Comparison of ENCODE assay signal across 8 cellular contexts in the genomic region with DNA sequence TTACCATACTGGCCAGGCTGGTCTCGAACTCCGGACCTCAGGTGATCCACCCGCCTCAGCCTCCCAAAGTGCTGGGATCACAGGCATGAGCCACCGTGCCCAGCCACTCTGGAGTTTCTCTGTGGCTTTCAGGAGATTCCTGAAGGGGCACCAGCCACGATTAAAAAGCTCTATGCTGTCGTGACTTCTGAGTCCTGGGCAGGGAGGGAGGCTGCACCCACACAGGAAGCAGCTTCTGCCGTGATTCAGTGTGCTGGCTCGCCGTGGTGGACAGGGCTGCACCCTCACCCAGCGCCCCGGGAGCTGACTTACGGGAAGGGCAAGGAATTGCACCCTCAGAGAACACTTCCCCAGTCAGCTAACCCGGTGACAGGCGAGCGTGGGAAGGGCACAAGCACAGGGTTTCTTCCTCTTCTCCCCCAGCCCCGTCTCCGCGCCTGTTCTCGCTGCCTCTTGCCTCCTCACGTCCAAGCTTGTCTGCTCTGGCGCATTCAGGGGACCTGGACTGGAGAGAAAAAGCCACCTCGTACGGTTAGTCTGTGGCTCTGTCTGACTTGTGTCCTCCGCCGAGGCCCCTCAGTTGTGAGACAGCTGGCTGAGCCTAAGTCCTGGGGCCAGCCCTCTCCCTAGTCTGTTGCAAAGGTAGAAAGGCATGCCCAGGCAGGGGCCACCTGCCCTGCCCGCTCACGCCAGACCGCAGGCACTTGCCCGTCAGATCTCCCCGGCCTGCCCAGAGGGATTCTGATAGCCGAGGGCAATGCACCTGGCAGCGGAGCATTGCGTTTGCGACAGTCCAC.
DNase-seq lines count a peak whose midpoint lies in the region; ATAC-seq and TF ChIP-seq lines count a peak whose summit lies in the region.

No MANE protein-coding gene starts in this region.

- DNase-seq in NCI-H460 (ENCODE audit: extremely low read depth, low read depth): peak; percentile 82
- peak in 1 of 9 donors; percentile 24 for DNase-seq in naive thymus-derived CD4-positive, alpha-beta T cell
- DNase-seq in DMS53 (lab: John Stamatoyannopoulos, UW): no peak
- no peak for DNase-seq in NCI-H2227 treated with DMSO at 0.1 percent for 48 hours (lab: John Stamatoyannopoulos, UW)
- no peak for DNase-seq in esophagus muscularis mucosa (ENCODE audit: extremely low spot score)

- H3K4me1 ChIP-seq in BLaER1 treated with 17β-estradiol and CSF1 and Interleukin-3, amounts not matched to agents 10 nM and 100 nM: peaks cover 25 to 89% (median 34%) of the 10 kb centered on the region in 10 experiments
- H3K4me1 ChIP-seq in naive thymus-derived CD4-positive, alpha-beta T cell (ENCODE audit: control insufficient read depth in 2 of 2, insufficient read depth in 2 of 2, low read length in 2 of 2): peaks cover 0 to 6% of the 10 kb centered on the region in 2 donors
- H3K4me1 ChIP-seq in esophagus muscularis mucosa: peaks cover 28 to 44% (median 33%) of the 10 kb centered on the region in 4 donors

- TF ChIP-seq POLR2A in esophagus muscularis mucosa (IDR thresholded peaks at IDR 0.05; ENCODE audit: low read depth): no peak

- POLR2A ChIA-PET in naive thymus-derived CD4-positive, alpha-beta T cell (lab: Charles Lee): no interaction called here

- H3K4me2 ChIP-seq in BLaER1 treated with 17β-estradiol and CSF1 and Interleukin-3, amounts not matched to agents 10 nM and 100 nM: peak overlapping the region; percentile 46 to 100 (median 67)

- peak overlapping the region in 6 of 11 experiments; percentile 10 to 72 (median 56); a peak in 8 of 22 replicates for H3K9ac ChIP-seq in BLaER1 treated with 17β-estradiol and CSF1 and Interleukin-3, amounts not matched to agents 10 nM and 100 nM

- H3K4me3 Mint-ChIP-seq in dendritic cell treated with granulocyte-macrophage colony-stimulating factor and Interleukin-4, amounts not matched to agents 40 ng/mL and 50 ng/mL, for 4 days: peak overlapping the region; percentile 70
- peak overlapping the region in 2 of 10 donors; percentile 16 to 67 for H3K4me3 Mint-ChIP-seq in naive thymus-derived CD4-positive, alpha-beta T cell

- H3K4me1 Mint-ChIP-seq in dendritic cell treated with granulocyte-macrophage colony-stimulating factor and Interleukin-4, amounts not matched to agents 40 ng/mL and 50 ng/mL, for 4 days (ENCODE audit: low read depth): peaks cover 80% of the 10 kb centered on the region
- H3K4me1 Mint-ChIP-seq in naive thymus-derived CD4-positive, alpha-beta T cell: peaks cover 3 to 18% (median 11%) of the 10 kb centered on the region in 7 donors

- peak overlapping the region in 4 of 11 experiments; percentile 60 to 82 (median 76); a peak in 9 of 22 replicates for H3K27ac ChIP-seq in BLaER1 treated with 17β-estradiol and CSF1 and Interleukin-3, amounts not matched to agents 10 nM and 100 nM
- no peak overlapping the region for H3K27ac ChIP-seq in naive thymus-derived CD4-positive, alpha-beta T cell (ENCODE audit: low read depth, low read length)
- H3K27ac ChIP-seq in esophagus muscularis mucosa (replicated peaks in 1 of 4): peak overlapping the region in 1 of 4 donors; percentile 10

- peak overlapping the region; percentile 86 for H3K27ac Mint-ChIP-seq in dendritic cell treated with granulocyte-macrophage colony-stimulating factor and Interleukin-4, amounts not matched to agents 40 ng/mL and 50 ng/mL, for 4 days
- H3K27ac Mint-ChIP-seq in naive thymus-derived CD4-positive, alpha-beta T cell: peak overlapping the region in 1 of 9 donors; percentile 81

- H3K36me3 ChIP-seq in BLaER1 treated with 17β-estradiol and CSF1 and Interleukin-3, amounts not matched to agents 10 nM and 100 nM: no peaks in the 10 kb centered on the region
- H3K36me3 ChIP-seq in naive thymus-derived CD4-positive, alpha-beta T cell (ENCODE audit: control insufficient read depth in 2 of 3, insufficient read depth in 3 of 3, low read length in 3 of 3): no peaks in the 10 kb centered on the region
- no peaks in the 10 kb centered on the region for H3K36me3 ChIP-seq in esophagus muscularis mucosa

- peak overlapping the region in 3 of 10 experiments; percentile 3 to 17 (median 6); a peak in 3 of 20 replicates for H3K4me3 ChIP-seq in BLaER1 treated with 17β-estradiol and CSF1 and Interleukin-3, amounts not matched to agents 10 nM and 100 nM
- no peak overlapping the region for H3K4me3 ChIP-seq in naive thymus-derived CD4-positive, alpha-beta T cell (ENCODE audit: low read length)
- no peak overlapping the region for H3K4me3 ChIP-seq in esophagus muscularis mucosa

- no peaks in the 10 kb centered on the region for H3K9me3 Mint-ChIP-seq in dendritic cell treated with granulocyte-macrophage colony-stimulating factor and Interleukin-4, amounts not matched to agents 40 ng/mL and 50 ng/mL, for 4 days
- H3K9me3 Mint-ChIP-seq in naive thymus-derived CD4-positive, alpha-beta T cell: peaks cover 0 to 9% (median 0%) of the 10 kb centered on the region in 11 donors

- no peak for TF ChIP-seq EP300 in esophagus muscularis mucosa (IDR thresholded peaks at IDR 0.05)

- H3K9me3 ChIP-seq in BLaER1 treated with 17β-estradiol and CSF1 and Interleukin-3, amounts not matched to agents 10 nM and 100 nM (replicated peaks in 1 of 11): no peaks in the 10 kb centered on the region
- no peaks in the 10 kb centered on the region for H3K9me3 ChIP-seq in naive thymus-derived CD4-positive, alpha-beta T cell (ENCODE audit: control insufficient read depth in 2 of 3, low read length in 3 of 3)
- no peaks in the 10 kb centered on the region for H3K9me3 ChIP-seq in esophagus muscularis mucosa

- 75% methylated on average over 23 of the region's 34 CpGs for WGBS in esophagus muscularis mucosa

- no peaks in the 10 kb centered on the region for H3K27me3 Mint-ChIP-seq in dendritic cell treated with granulocyte-macrophage colony-stimulating factor and Interleukin-4, amounts not matched to agents 40 ng/mL and 50 ng/mL, for 4 days
- H3K27me3 Mint-ChIP-seq in naive thymus-derived CD4-positive, alpha-beta T cell: peaks cover 0 to 23% (median 8%) of the 10 kb centered on the region in 5 donors

- TF ChIP-seq CTCF in esophagus muscularis mucosa (IDR thresholded peaks at IDR 0.05): no peak

- intact Hi-C loops in dendritic cell treated with granulocyte-macrophage colony-stimulating factor and Interleukin-4, amounts not matched to agents 40 ng/mL and 50 ng/mL, for 4 days (cut with micrococcal nuclease): no loop called here
- intact Hi-C loops in naive thymus-derived CD4-positive, alpha-beta T cell (cut with micrococcal nuclease): no loop called here
- intact Hi-C loops in esophagus muscularis mucosa (cut with DNase I): no loop called here

- H3K27me3 ChIP-seq in BLaER1 treated with 17β-estradiol and CSF1 and Interleukin-3, amounts not matched to agents 10 nM and 100 nM: peaks cover 11 to 33% (median 22%) of the 10 kb centered on the region in 11 experiments
- no peaks in the 10 kb centered on the region for H3K27me3 ChIP-seq in naive thymus-derived CD4-positive, alpha-beta T cell (ENCODE audit: control insufficient read depth in 2 of 2, insufficient read depth in 2 of 2, low read length in 2 of 2)
- H3K27me3 ChIP-seq in esophagus muscularis mucosa: peaks cover 0 to 8% (median 2%) of the 10 kb centered on the region in 4 donors

- peak; percentile 50 for ATAC-seq in naive thymus-derived CD4-positive, alpha-beta T cell
- ATAC-seq in GM19452 (IDR thresholded peaks at IDR 0.05; ENCODE audit: unreplicated experiment): no peak

- CTCF ChIA-PET in naive thymus-derived CD4-positive, alpha-beta T cell (lab: Charles Lee): interaction anchor here (0.6 to 0.8 kb wide), 3 partner anchors 36 to 216 kb away, joined by 3 read pairs; no protein-coding TSS in a partner anchor

- H3K36me3 Mint-ChIP-seq in dendritic cell treated with granulocyte-macrophage colony-stimulating factor and Interleukin-4, amounts not matched to agents 40 ng/mL and 50 ng/mL, for 4 days (ENCODE audit: low read depth): peaks cover 23% of the 10 kb centered on the region
- H3K36me3 Mint-ChIP-seq in naive thymus-derived CD4-positive, alpha-beta T cell: no peaks in the 10 kb centered on the region

- 0 out of 22 replicates have a peak, but pooled peaks cover 0 to 6% (median 0%) of the 10 kb centered on the region in 11 experiments for H4K20me1 ChIP-seq in BLaER1 treated with 17β-estradiol and CSF1 and Interleukin-3, amounts not matched to agents 10 nM and 100 nM
